ENCODE assay signal across 7 cellular contexts in the genomic region with DNA sequence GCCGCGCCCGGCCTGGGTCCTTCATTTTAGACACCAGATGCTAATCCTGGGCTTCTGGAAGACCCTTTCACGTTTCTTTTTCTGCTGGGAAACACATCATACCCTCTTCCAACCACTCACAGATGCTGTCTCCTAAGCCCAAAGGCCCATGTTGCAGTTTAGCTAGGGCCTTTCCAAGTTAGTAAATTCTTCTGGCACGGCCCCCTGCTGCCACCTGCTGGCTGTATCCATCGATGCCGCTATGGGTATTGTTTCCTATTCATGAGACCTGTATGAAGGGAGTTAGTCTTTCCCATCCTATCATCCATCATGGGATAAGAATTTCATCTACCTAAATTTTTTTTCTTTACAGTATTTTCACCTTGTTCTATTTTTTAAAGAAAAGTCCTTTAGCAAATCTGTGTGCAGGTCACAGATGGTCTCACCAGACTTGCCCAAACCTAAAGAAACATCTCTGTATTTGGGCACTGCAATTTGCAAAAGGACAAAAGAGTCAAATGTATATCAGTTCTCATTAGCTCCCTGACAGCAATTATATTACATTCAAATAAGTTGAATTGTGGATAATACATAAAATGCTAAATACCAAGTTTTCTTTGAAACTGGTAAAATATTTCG. TPM values are rescaled to one million over a fixed set of nuclear protein-coding genes. Genes with fewer than 3 reads are reported as not detected.
DNase-seq lines count a peak whose midpoint lies in the region; ATAC-seq, FAIRE-seq and TF ChIP-seq lines count a peak whose summit lies in the region.

No MANE protein-coding gene starts in this region.

- H3K27me3 ChIP-seq in KMS-11 (ENCODE audit: insufficient read depth, low read depth) (no peaks in the 10 kb centered on the region), RWPE2 (ENCODE audit: insufficient read depth, poor library complexity, severe bottlenecking) (no peaks in the 10 kb centered on the region), pancreas (peaks cover 0 to 6% (median 0%) of the 10 kb centered on the region in 4 donors)

- no peak overlapping the region for H3K27ac Mint-ChIP-seq in activated T-helper 2 cell treated with anti-CD3 and anti-CD28 coated beads, Interferon-gamma antibody, Interleukin-2, Interleukin-4, amounts not matched to agents 10 μg/mL and 5 μg/mL and 100 μg/mL, durations not matched to agents 14 hours and 24 hours and 36 hours
- no peak overlapping the region for H3K27ac Mint-ChIP-seq in type B pancreatic cell

- intact Hi-C loops in activated T-helper 2 cell treated with anti-CD3 and anti-CD28 coated beads, Interferon-gamma antibody, Interleukin-2, Interleukin-4, amounts not matched to agents 10 μg/mL and 5 μg/mL and 100 μg/mL, durations not matched to agents 14 hours and 24 hours and 36 hours (cut with micrococcal nuclease), result loop anchor here (1.0 to 10.0 kb wide), 5 partner anchors 37 to 234 kb away; a partner anchor contains a TSS
- intact Hi-C loops in pancreas (cut with DNase I), result loop anchor here in 1 of 3 donors (10.0 kb wide), 1 partner anchor 62 kb away; no protein-coding TSS in a partner anchor

- no peak for FAIRE-seq in pancreas (lab: Jason Lieb, UNC)

- no peaks in the 10 kb centered on the region for H3K36me3 Mint-ChIP-seq in activated T-helper 2 cell treated with anti-CD3 and anti-CD28 coated beads, Interferon-gamma antibody, Interleukin-2, Interleukin-4, amounts not matched to agents 10 μg/mL and 5 μg/mL and 100 μg/mL, durations not matched to agents 14 hours and 24 hours and 36 hours (ENCODE audit: low read depth)
- H3K36me3 Mint-ChIP-seq in type B pancreatic cell, result no peaks in the 10 kb centered on the region

- peaks cover 18% of the 10 kb centered on the region for H3K4me1 Mint-ChIP-seq in activated T-helper 2 cell treated with anti-CD3 and anti-CD28 coated beads, Interferon-gamma antibody, Interleukin-2, Interleukin-4, amounts not matched to agents 10 μg/mL and 5 μg/mL and 100 μg/mL, durations not matched to agents 14 hours and 24 hours and 36 hours (ENCODE audit: low read depth)
- H3K4me1 Mint-ChIP-seq in type B pancreatic cell (ENCODE audit: unreplicated experiment), result no peaks in the 10 kb centered on the region

- 45 to 46% methylated on average over 8 of the region's 8 CpGs for WGBS in pancreas, 2 donors

- H3K4me3 Mint-ChIP-seq in activated T-helper 2 cell treated with anti-CD3 and anti-CD28 coated beads, Interferon-gamma antibody, Interleukin-2, Interleukin-4, amounts not matched to agents 10 μg/mL and 5 μg/mL and 100 μg/mL, durations not matched to agents 14 hours and 24 hours and 36 hours (ENCODE audit: low read depth), result no peak overlapping the region
- no peak overlapping the region for H3K4me3 Mint-ChIP-seq in type B pancreatic cell

- H2AFZ ChIP-seq in KMS-11 (ENCODE audit: low read depth), result no peak overlapping the region

- H3K9me3 ChIP-seq in RWPE2 (ENCODE audit: severe bottlenecking) (no peaks in the 10 kb centered on the region), pancreas (no peaks in the 10 kb centered on the region)

- no peaks in the 10 kb centered on the region for H4K20me1 ChIP-seq in KMS-11 (ENCODE audit: insufficient read depth)

- H3K4me3 ChIP-seq in GM12864 (ENCODE audit: low read depth, low read length) (no peak overlapping the region), KMS-11 (IDR thresholded peaks at IDR 0.05; ENCODE audit: insufficient read depth, low read depth, low read length) (no peak overlapping the region), RWPE2 (ENCODE audit: severe bottlenecking) (no peak overlapping the region), foreskin fibroblast (ENCODE audit: low read depth in 1 of 2, low read length in 2 of 2) (no peak overlapping the region), pancreas (no peak overlapping the region)

- no peaks in the 10 kb centered on the region for H3K36me3 ChIP-seq in KMS-11 (ENCODE audit: insufficient read depth)
- no peaks in the 10 kb centered on the region for H3K36me3 ChIP-seq in RWPE2 (ENCODE audit: low read depth)
- no peaks in the 10 kb centered on the region for H3K36me3 ChIP-seq in pancreas

- no peak overlapping the region for H3K4me2 ChIP-seq in KMS-11

- no peaks in the 10 kb centered on the region for H3K9me3 Mint-ChIP-seq in activated T-helper 2 cell treated with anti-CD3 and anti-CD28 coated beads, Interferon-gamma antibody, Interleukin-2, Interleukin-4, amounts not matched to agents 10 μg/mL and 5 μg/mL and 100 μg/mL, durations not matched to agents 14 hours and 24 hours and 36 hours
- no peaks in the 10 kb centered on the region for H3K9me3 Mint-ChIP-seq in type B pancreatic cell

- H3K27ac ChIP-seq in KMS-11 (no peak overlapping the region), RWPE2 (ENCODE audit: poor library complexity, severe bottlenecking) (no peak overlapping the region), pancreas (no peak overlapping the region)

- no peaks in the 10 kb centered on the region for H3K27me3 Mint-ChIP-seq in activated T-helper 2 cell treated with anti-CD3 and anti-CD28 coated beads, Interferon-gamma antibody, Interleukin-2, Interleukin-4, amounts not matched to agents 10 μg/mL and 5 μg/mL and 100 μg/mL, durations not matched to agents 14 hours and 24 hours and 36 hours (ENCODE audit: low read depth)
- H3K27me3 Mint-ChIP-seq in type B pancreatic cell, result no peaks in the 10 kb centered on the region

- peak; percentile 59 for TF ChIP-seq CTCF in GM12864 (IDR thresholded peaks at IDR 0.05; ENCODE audit: low read depth, low read length, missing control alignments)
- peak; percentile 77 for TF ChIP-seq CTCF in KMS-11 (conservative IDR thresholded peaks at IDR 0.05; ENCODE audit: low read depth, low read length)
- peak; percentile 78 for TF ChIP-seq CTCF in RWPE2 (IDR thresholded peaks at IDR 0.05; ENCODE audit: poor library complexity, severe bottlenecking)
- peak; percentile 63 for TF ChIP-seq CTCF in foreskin fibroblast (IDR thresholded peaks at IDR 0.05; ENCODE audit: low read depth, low read length)
- TF ChIP-seq CTCF in pancreas (IDR thresholded peaks at IDR 0.05), result peak; percentile 60 to 75 (median 67)
- peak; percentile 82 for TF ChIP-seq CTCF in type B pancreatic cell (conservative IDR thresholded peaks at IDR 0.05)

- DNase-seq in GM12864 (ENCODE audit: low read depth), result peak; percentile 19
- DNase-seq in RWPE2 (ENCODE audit: low spot score), result no peak
- peak; percentile 54 for DNase-seq in activated T-helper 2 cell treated with anti-CD3 and anti-CD28 coated beads, Interferon-gamma antibody, Interleukin-2, Interleukin-4, amounts not matched to agents 10 μg/mL and 5 μg/mL and 100 μg/mL, durations not matched to agents 14 hours and 24 hours and 36 hours (ENCODE audit: low spot score)
- DNase-seq in foreskin fibroblast, result peak; percentile 51 to 83
- DNase-seq in pancreas, result peak; percentile 52 to 88 (median 76)
- DNase-seq in type B pancreatic cell (ENCODE audit: extremely low spot score, unreplicated experiment), result no peak

- no peak overlapping the region for H3K9ac ChIP-seq in KMS-11

- no peaks in the 10 kb centered on the region for H3K79me2 ChIP-seq in KMS-11 (ENCODE audit: insufficient read depth, low read depth)

- ATAC-seq in RWPE2 (ENCODE audit: low read depth) (peak; percentile 61; the same call in 2 of the 3 replicates), pancreas (peak; percentile 67 to 90 (median 86))

- H3K4me1 ChIP-seq in KMS-11 (ENCODE audit: low read depth, poor library complexity, severe bottlenecking) (no peaks in the 10 kb centered on the region), RWPE2 (ENCODE audit: insufficient read depth, poor library complexity, severe bottlenecking) (peaks cover 16% of the 10 kb centered on the region), pancreas (peaks cover 0 to 4% (median 0%) of the 10 kb centered on the region in 3 donors)

RNA-seq across cellular contexts. Expression of a gene that starts 37.8 kb away (rescaled TPM):
- total RNA-seq in activated T-helper 2 cell treated with anti-CD3 and anti-CD28 coated beads, Interferon-gamma antibody, Interleukin-2, Interleukin-4, amounts not matched to agents 10 μg/mL and 5 μg/mL and 100 μg/mL, durations not matched to agents 14 hours and 24 hours and 36 hours, result 42.5 and 44.2 TPM in 2 replicates
- total RNA-seq in pancreas, result 10 to 100 TPM in 2 of 6 donors, 1 to 10 TPM in 4; 5.9 to 16.0 (median 7.4) TPM
- 1 to 10 TPM; 2.2 to 2.9 TPM for polyA plus RNA-seq in pancreas
- 7.5 and 10.9 TPM in 2 replicates for total RNA-seq in type B pancreatic cell (ENCODE audit: low replicate concordance)

RNA-seq across cellular contexts. Expression of a gene that starts 40.2 kb away (rescaled TPM):
- total RNA-seq in activated T-helper 2 cell treated with anti-CD3 and anti-CD28 coated beads, Interferon-gamma antibody, Interleukin-2, Interleukin-4, amounts not matched to agents 10 μg/mL and 5 μg/mL and 100 μg/mL, durations not matched to agents 14 hours and 24 hours and 36 hours, result 8.8 and 9.6 TPM in 2 replicates
- 1 to 10 TPM; 1.8 to 6.0 (median 2.3) TPM for total RNA-seq in pancreas
- 1 to 10 TPM; 1.4 to 2.5 TPM for polyA plus RNA-seq in pancreas
- 7.7 TPM in 2 replicates for total RNA-seq in type B pancreatic cell (ENCODE audit: low replicate concordance)

Comparison
In these comparisons a context has a peak if more than half of its experiments do, and no peak if none do; other contexts are left out.
1. DNase-seq: peak in GM12864 (single experiment), activated T-helper 2 cell treated with anti-CD3 and anti-CD28 coated beads, Interferon-gamma antibody, Interleukin-2, Interleukin-4, amounts not matched to agents 10 μg/mL and 5 μg/mL and 100 μg/mL, durations not matched to agents 14 hours and 24 hours and 36 hours (single experiment), foreskin fibroblast (2 of 2) and pancreas (6 of 6); none in RWPE2 (single experiment) and type B pancreatic cell (single experiment).
2. Peak in every context shown above with its lines, with median percentiles within 50 percentile points of each other: CTCF ChIP-seq.